22 cellular contexts compared by ENCODE assay signal in genomic region chr5:56326770-56327169, GRCh38.
DNase-seq lines count a peak whose midpoint lies in the region; ATAC-seq lines count a peak whose summit lies in the region.
"Had no signal": no experiment of that assay in that cellular context is flagged by ENCODE, and none has a peak within 500 bp of the region (broad histone marks: within the 10 kb centered on the region; RNA-seq: fewer than 3 reads in every experiment).

No MANE protein-coding gene starts in this region.

- no peak overlapping the region for H3K27ac ChIP-seq in CD4-positive, CD25-positive, alpha-beta regulatory T cell (ENCODE audit: insufficient read depth, low read length, poor library complexity, severe bottlenecking)
- H3K27ac ChIP-seq: body of pancreas, SJCRH30, upper lobe of right lung, WERI-Rb-1 had no signal

- in situ Hi-C loops in HAP-1 (cut with MboI; ENCODE audit: low sequenced_read_pairs) = no loop called here

- no peaks in the 10 kb centered on the region for H3K27me3 Mint-ChIP-seq in T-helper 1 cell treated with Interleukin-12 subunit alpha and Interleukin-12 subunit beta and Interleukin-4 antibody, amounts not matched to agents 30 μg/mL and 1 μg/mL, for 36 hours (ENCODE audit: low read depth)
- no peaks in the 10 kb centered on the region for H3K27me3 Mint-ChIP-seq in CD4-positive, CD25-positive, alpha-beta regulatory T cell
- no peaks in the 10 kb centered on the region for H3K27me3 Mint-ChIP-seq in naive thymus-derived CD8-positive, alpha-beta T cell

- H3K4me1 Mint-ChIP-seq in T-helper 1 cell treated with Interleukin-12 subunit alpha and Interleukin-12 subunit beta and Interleukin-4 antibody, amounts not matched to agents 30 μg/mL and 1 μg/mL, for 36 hours (ENCODE audit: low read depth) = peaks cover 61% of the 10 kb centered on the region
- H3K4me1 Mint-ChIP-seq in CD4-positive, CD25-positive, alpha-beta regulatory T cell = peaks cover 29 to 79% (median 70%) of the 10 kb centered on the region in 4 donors
- peaks cover 41 to 70% (median 56%) of the 10 kb centered on the region in 4 donors for H3K4me1 Mint-ChIP-seq in naive thymus-derived CD8-positive, alpha-beta T cell

- no peaks in the 10 kb centered on the region for H3K36me3 Mint-ChIP-seq in T-helper 1 cell treated with Interleukin-12 subunit alpha and Interleukin-12 subunit beta and Interleukin-4 antibody, amounts not matched to agents 30 μg/mL and 1 μg/mL, for 36 hours (ENCODE audit: low read depth)
- no peaks in the 10 kb centered on the region for H3K36me3 Mint-ChIP-seq in CD4-positive, CD25-positive, alpha-beta regulatory T cell
- H3K36me3 Mint-ChIP-seq in naive thymus-derived CD8-positive, alpha-beta T cell = no peaks in the 10 kb centered on the region

- ATAC-seq in CD4-positive, CD25-positive, alpha-beta regulatory T cell (ENCODE audit: low read depth in 2 of 2) = no peak
- no peak for ATAC-seq in naive thymus-derived CD8-positive, alpha-beta T cell
- ATAC-seq: body of pancreas, mucosa of descending colon, Panc1, upper lobe of right lung had no signal

- H3K4me3 ChIP-seq in CD4-positive, CD25-positive, alpha-beta regulatory T cell (ENCODE audit: low read depth, low read length) = no peak overlapping the region
- no peak overlapping the region for H3K4me3 ChIP-seq in HAP-1
- H3K4me3 ChIP-seq: body of pancreas, mucosa of descending colon, SJCRH30, upper lobe of right lung had no signal

- DNase-seq in T-helper 1 cell (no peak), HAP-1 (ENCODE audit: low spot score in 2 of 2) (no peak), UCSD-AML1 (lab: John Stamatoyannopoulos, UW; ENCODE audit: unreplicated experiment) (no peak), iPS-NIHi7 (ENCODE audit: extremely low spot score) (no peak)
- no peak for DNase-seq in CD4-positive, CD25-positive, alpha-beta regulatory T cell
- DNase-seq in activated CD8-positive, alpha-beta memory T cell treated with anti-CD3 and anti-CD28 coated beads, Interleukin-2, amount 50 U/mL, for 48 hours = peak; percentile 57
- no peak for DNase-seq in naive thymus-derived CD8-positive, alpha-beta T cell
- DNase-seq: 8988T; body of pancreas; effector CD4-positive, alpha-beta T cell; foreskin melanocyte; hippocampal formation; KG1; mucosa of descending colon; NCI-H1436; NCI-H524; SJCRH30; stimulated activated CD4-positive, alpha-beta T cell treated with anti-CD3 and anti-CD28 coated beads, Interleukin-4, amount 100 ng/mL, for 1 hour; upper lobe of right lung; WERI-Rb-1 had no signal

- POLR2A ChIA-PET in naive thymus-derived CD8-positive, alpha-beta T cell (lab: Charles Lee) = no interaction called here

- no peaks in the 10 kb centered on the region for H3K27me3 ChIP-seq in CD4-positive, CD25-positive, alpha-beta regulatory T cell (ENCODE audit: control insufficient read depth, insufficient read depth, low read length)
- H3K27me3 ChIP-seq in HAP-1 (ENCODE audit: low read depth) = no peaks in the 10 kb centered on the region
- H3K27me3 ChIP-seq: body of pancreas, SJCRH30, upper lobe of right lung had no signal

- no peaks in the 10 kb centered on the region for H3K36me3 ChIP-seq in CD4-positive, CD25-positive, alpha-beta regulatory T cell (ENCODE audit: control insufficient read depth, insufficient read depth, low read length)
- H3K36me3 ChIP-seq in HAP-1 (replicated peaks) = no peaks in the 10 kb centered on the region
- H3K36me3 ChIP-seq: SJCRH30, upper lobe of right lung, WERI-Rb-1 had no signal

- no peaks in the 10 kb centered on the region for H3K9me3 Mint-ChIP-seq in T-helper 1 cell treated with Interleukin-12 subunit alpha and Interleukin-12 subunit beta and Interleukin-4 antibody, amounts not matched to agents 30 μg/mL and 1 μg/mL, for 36 hours
- H3K9me3 Mint-ChIP-seq in CD4-positive, CD25-positive, alpha-beta regulatory T cell = no peaks in the 10 kb centered on the region
- H3K9me3 Mint-ChIP-seq in naive thymus-derived CD8-positive, alpha-beta T cell = no peaks in the 10 kb centered on the region

- no peaks in the 10 kb centered on the region for H3K9me3 ChIP-seq in CD4-positive, CD25-positive, alpha-beta regulatory T cell (ENCODE audit: control insufficient read depth in 2 of 2, low read length in 2 of 2)
- no peaks in the 10 kb centered on the region for H3K9me3 ChIP-seq in HAP-1
- H3K9me3 ChIP-seq: body of pancreas, mucosa of descending colon, SJCRH30, upper lobe of right lung had no signal

- peaks cover 44% of the 10 kb centered on the region for H3K4me1 ChIP-seq in CD4-positive, CD25-positive, alpha-beta regulatory T cell (ENCODE audit: control insufficient read depth, insufficient read depth, low read length, poor library complexity, severe bottlenecking)
- H3K4me1 ChIP-seq in HAP-1 = no peaks in the 10 kb centered on the region
- H3K4me1 ChIP-seq: upper lobe of right lung had no signal

- peak overlapping the region; percentile 47 for H3K4me3 Mint-ChIP-seq in T-helper 1 cell treated with Interleukin-12 subunit alpha and Interleukin-12 subunit beta and Interleukin-4 antibody, amounts not matched to agents 30 μg/mL and 1 μg/mL, for 36 hours
- peak overlapping the region in 3 of 4 donors; percentile 19 to 58 (median 20) for H3K4me3 Mint-ChIP-seq in CD4-positive, CD25-positive, alpha-beta regulatory T cell
- H3K4me3 Mint-ChIP-seq in naive thymus-derived CD8-positive, alpha-beta T cell = peak overlapping the region in 6 of 10 donors; percentile 4 to 65 (median 48)

- H3K27ac Mint-ChIP-seq in T-helper 1 cell treated with Interleukin-12 subunit alpha and Interleukin-12 subunit beta and Interleukin-4 antibody, amounts not matched to agents 30 μg/mL and 1 μg/mL, for 36 hours = peak overlapping the region; percentile 71
- peak overlapping the region; percentile 16 to 80 (median 59) for H3K27ac Mint-ChIP-seq in CD4-positive, CD25-positive, alpha-beta regulatory T cell
- H3K27ac Mint-ChIP-seq in naive thymus-derived CD8-positive, alpha-beta T cell = peak overlapping the region in 6 of 10 donors; percentile 17 to 90 (median 78)
